ENCODE assay signal across 14 cellular contexts in the genomic region with DNA sequence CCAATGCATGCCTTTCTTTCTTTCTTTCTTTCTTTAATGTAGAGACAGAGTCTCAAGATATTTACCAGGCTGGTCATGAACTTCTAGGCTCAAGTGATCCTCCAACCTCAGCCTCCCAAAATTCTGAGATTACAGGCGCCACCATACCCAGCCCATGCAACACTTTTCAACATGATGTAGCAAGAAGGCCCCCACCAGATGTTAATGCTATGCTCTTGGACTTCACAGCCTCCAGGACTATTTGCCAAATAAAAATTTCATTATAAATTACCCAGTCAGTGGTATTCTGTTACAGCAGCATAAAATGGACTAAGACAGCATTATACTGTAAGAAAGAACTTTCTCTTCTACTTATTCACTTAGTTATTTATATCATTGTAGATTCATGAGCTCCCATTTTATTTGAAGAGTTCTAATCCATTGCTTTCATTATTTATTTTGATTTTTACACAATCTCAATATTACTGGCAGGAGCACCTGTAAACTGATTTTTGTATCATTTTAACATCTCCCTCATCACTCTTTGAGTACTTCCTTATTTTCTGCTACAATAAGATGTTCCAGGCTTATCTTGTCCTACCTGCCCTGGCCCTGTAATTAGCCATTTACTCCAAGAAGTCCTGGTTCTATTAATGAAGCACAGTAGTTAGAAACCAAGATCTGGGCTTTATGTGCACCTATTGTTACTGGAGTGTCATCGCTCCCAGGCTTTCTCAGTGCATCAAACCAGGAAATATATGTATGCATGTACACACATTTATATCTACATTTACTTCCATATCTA. TPM values are rescaled to one million over a fixed set of nuclear protein-coding genes. Genes with fewer than 3 reads are reported as not detected.
DNase-seq lines count a peak whose midpoint lies in the region; ATAC-seq, FAIRE-seq and TF ChIP-seq lines count a peak whose summit lies in the region.
"Had no signal": no experiment of that assay in that cellular context is flagged by ENCODE, and none has a peak within 500 bp of the region (broad histone marks: within the 10 kb centered on the region; RNA-seq: fewer than 3 reads in every experiment).

No MANE protein-coding gene starts in this region.

- TF ChIP-seq POLR2A in HepG2 (IDR thresholded peaks at IDR 0.05; ENCODE audit: insufficient read depth in 1 of 2, low read depth in 2 of 2, low read length in 2 of 2): no peak
- TF ChIP-seq POLR2A in right lobe of liver (IDR thresholded peaks at IDR 0.05): no peak
- TF ChIP-seq POLR2A in K562 (conservative IDR thresholded peaks at IDR 0.05): no peak

- H3K27ac Mint-ChIP-seq in IgD-negative memory B cell: peak overlapping the region in 2 of 3 donors; percentile 59 to 80
- H3K27ac Mint-ChIP-seq in stimulated activated effector memory CD8-positive, alpha-beta T cell treated with anti-CD3 and anti-CD28 coated beads, Interleukin-12 subunit alpha, Interleukin-12 subunit beta, amount 100 ng/mL, for 72 hours: no peak overlapping the region

- H3K4me3 Mint-ChIP-seq in IgD-negative memory B cell: peak overlapping the region in 3 of 4 donors; percentile 19 to 75 (median 67)
- H3K4me3 Mint-ChIP-seq in stimulated activated effector memory CD8-positive, alpha-beta T cell treated with anti-CD3 and anti-CD28 coated beads, Interleukin-12 subunit alpha, Interleukin-12 subunit beta, amount 100 ng/mL, for 72 hours: no peak overlapping the region

- no peak for TF ChIP-seq RAD21 in HepG2 (CRISPR knock-in tag; IDR thresholded peaks at IDR 0.05)
- no peak for TF ChIP-seq RAD21 in K562 (CRISPR knock-in tag; conservative IDR thresholded peaks at IDR 0.05 in 1 of 2, IDR thresholded peaks at IDR 0.05 in 1 of 2)

- no peaks in the 10 kb centered on the region for H3K36me3 Mint-ChIP-seq in IgD-negative memory B cell
- H3K36me3 Mint-ChIP-seq in stimulated activated effector memory CD8-positive, alpha-beta T cell treated with anti-CD3 and anti-CD28 coated beads, Interleukin-12 subunit alpha, Interleukin-12 subunit beta, amount 100 ng/mL, for 72 hours: peaks cover 19% of the 10 kb centered on the region

- H3K36me3 ChIP-seq in HepG2 (replicated peaks in 1 of 2; ENCODE audit: control insufficient read depth in 1 of 2, insufficient read depth in 2 of 2, low read length in 2 of 2) (no peaks in the 10 kb centered on the region), right lobe of liver (no peaks in the 10 kb centered on the region), K562 (ENCODE audit: control insufficient read depth, insufficient read depth, low read length) (no peaks in the 10 kb centered on the region)

- no peaks in the 10 kb centered on the region for H3K9me1 ChIP-seq in K562 (ENCODE audit: control insufficient read depth, insufficient read depth, low read length)

- intact Hi-C loops in HepG2 (cut with micrococcal nuclease; ENCODE audit: unreplicated experiment): no loop called here
- intact Hi-C loops in right lobe of liver (cut with DNase I): no loop called here
- intact Hi-C loops in K562 (cut with micrococcal nuclease): no loop called here

- no peak overlapping the region for H3K9ac ChIP-seq in HepG2 (ENCODE audit: insufficient read depth, low read depth, low read length)
- no peak overlapping the region for H3K9ac ChIP-seq in K562 (ENCODE audit: insufficient read depth in 1 of 2, low read depth in 2 of 2, low read length in 2 of 2)

- H3K9me3 Mint-ChIP-seq in IgD-negative memory B cell: peaks cover 0 to 3% (median 0%) of the 10 kb centered on the region in 3 donors
- no peaks in the 10 kb centered on the region for H3K9me3 Mint-ChIP-seq in stimulated activated effector memory CD8-positive, alpha-beta T cell treated with anti-CD3 and anti-CD28 coated beads, Interleukin-12 subunit alpha, Interleukin-12 subunit beta, amount 100 ng/mL, for 72 hours

- in situ Hi-C loops in HepG2 (cut with HindIII; ENCODE audit: extremely low pct_ligation_motif_present, low pct_unique_long_range_greater_than_20kb) (no loop called here), K562 (cut with MboI) (no loop called here)

- TF ChIP-seq CTCF in HepG2 (CRISPR knock-in tag; IDR thresholded peaks at IDR 0.05) (no peak), right lobe of liver (IDR thresholded peaks at IDR 0.05) (no peak), K562 (IDR thresholded peaks at IDR 0.05 in 2 of 3, conservative IDR thresholded peaks at IDR 0.05 in 1 of 3; ENCODE audit: insufficient read depth in 2 of 3, low read depth in 1 of 3, low read length in 3 of 3) (no peak)

- TF ChIP-seq EP300 in HepG2 (IDR thresholded peaks at IDR 0.05; ENCODE audit: low read depth in 2 of 2, low read length in 2 of 2) (no peak), HepG2 (CRISPR knock-in tag; IDR thresholded peaks at IDR 0.05; ENCODE audit: borderline replicate concordance) (no peak), K562 (IDR thresholded peaks at IDR 0.05; ENCODE audit: low read length) (no peak)

- H3K9me3 ChIP-seq in HepG2 (ENCODE audit: low read length) (no peaks in the 10 kb centered on the region), right lobe of liver (no peaks in the 10 kb centered on the region), K562 (replicated peaks; ENCODE audit: control insufficient read depth, insufficient read depth, low read depth, low read length) (peaks cover 8% of the 10 kb centered on the region)

- no peak overlapping the region for H3K4me3 ChIP-seq in HepG2 (replicated peaks in 1 of 3; ENCODE audit: insufficient read depth in 1 of 3, low read depth in 2 of 3, low read length in 3 of 3)
- H3K4me3 ChIP-seq in right lobe of liver: no peak overlapping the region
- no peak overlapping the region for H3K4me3 ChIP-seq in K562

- H4K20me1 ChIP-seq in HepG2 (ENCODE audit: insufficient read depth, low read length) (no peaks in the 10 kb centered on the region), K562 (replicated peaks; ENCODE audit: control insufficient read depth, insufficient read depth, low read length) (no peaks in the 10 kb centered on the region)

- H3K4me1 ChIP-seq in HepG2 (ENCODE audit: insufficient read depth, low read length) (peaks cover 15% of the 10 kb centered on the region), right lobe of liver (peaks cover 0 to 1% (median 0%) of the 10 kb centered on the region in 4 donors), K562 (replicated peaks in 1 of 2; ENCODE audit: control insufficient read depth in 2 of 2, insufficient read depth in 2 of 2, low read length in 2 of 2) (peaks cover 23 to 54% of the 10 kb centered on the region in 2 experiments)

- 29% methylated on average over 2 of the region's 2 CpGs for WGBS in HepG2 (ENCODE audit: low lambda C conversion rate)
- 82% methylated on average over 2 of the region's 2 CpGs for WGBS in right lobe of liver (ENCODE audit: insufficient coverage, low coverage, low lambda C conversion rate, missing lambda C conversion rate)
- WGBS in K562 (ENCODE audit: insufficient coverage, low coverage, missing lambda C conversion rate): 100% methylated on average over 2 of the region's 2 CpGs

- CTCF ChIA-PET in HepG2 (lab: Yijun Ruan, JAX; ENCODE audit: low intra/inter-chr PET ratio, low total read pairs) (no interaction called here), K562 (lab: Yijun Ruan, JAX; ENCODE audit: low intra/inter-chr PET ratio) (no interaction called here)

- H2AFZ ChIP-seq in HepG2 (ENCODE audit: low read length) (no peak overlapping the region), K562 (ENCODE audit: low read depth, low read length) (no peak overlapping the region)

- POLR2A ChIA-PET in HepG2 (lab: Yijun Ruan, JAX) (no interaction called here), K562 (lab: Yijun Ruan, JAX) (interaction anchor here (0.8 kb wide), 1 partner anchor 1566 kb away, joined by 3 read pairs; no protein-coding TSS in a partner anchor)

- DNase-seq in HepG2 (ENCODE audit: low spot score) (no peak), right lobe of liver (no peak), K562 (ENCODE audit: extremely low read depth in 1 of 4, low spot score in 3 of 4) (no peak), iPS-NIHi7 (ENCODE audit: extremely low spot score) (no peak), RCC 7860 (ENCODE audit: low spot score) (no peak)
- DNase-seq in stimulated activated effector memory CD8-positive, alpha-beta T cell treated with anti-CD3 and anti-CD28 coated beads, Interleukin-12 subunit alpha, Interleukin-12 subunit beta, amount 100 ng/mL, for 72 hours (ENCODE audit: low spot score in 2 of 2): no peak
- DNase-seq: ACHN, DMS153, H7, Kasumi-1, NCI-H1930, NCI-H2171 treated with DMSO at 0.1 percent for 48 hours, NCI-H510A had no signal

- BruUV-seq in HepG2 (replicated peaks; lab: Mats Ljungman, UMichigan): no TSS peak
- BruUV-seq in K562 (replicated peaks; lab: Mats Ljungman, UMichigan): no TSS peak

- ATAC-seq in HepG2 (no peak), right lobe of liver (no peak), K562 (no peak)
- ATAC-seq in stimulated activated effector memory CD8-positive, alpha-beta T cell treated with anti-CD3 and anti-CD28 coated beads, Interleukin-12 subunit alpha, Interleukin-12 subunit beta, amount 100 ng/mL, for 72 hours: no peak

- H3K27me3 ChIP-seq in HepG2 (ENCODE audit: control insufficient read depth in 1 of 2, insufficient read depth in 2 of 2, low read length in 2 of 2) (peaks cover 0 to 17% of the 10 kb centered on the region in 2 experiments; a peak in 4 of 5 replicates), right lobe of liver (no peaks in the 10 kb centered on the region), K562 (ENCODE audit: control insufficient read depth in 2 of 2, insufficient read depth in 2 of 2, low read length in 2 of 2) (no peaks in the 10 kb centered on the region)

- H3K79me2 ChIP-seq in HepG2 (ENCODE audit: insufficient read depth, low read length) (no peaks in the 10 kb centered on the region), K562 (ENCODE audit: control insufficient read depth, insufficient read depth, low read length) (peaks cover 19% of the 10 kb centered on the region)

- H3K27me3 Mint-ChIP-seq in IgD-negative memory B cell: no peaks in the 10 kb centered on the region

- peaks cover 54 to 62% (median 62%) of the 10 kb centered on the region in 3 donors for H3K4me1 Mint-ChIP-seq in IgD-negative memory B cell
- peaks cover 28% of the 10 kb centered on the region for H3K4me1 Mint-ChIP-seq in stimulated activated effector memory CD8-positive, alpha-beta T cell treated with anti-CD3 and anti-CD28 coated beads, Interleukin-12 subunit alpha, Interleukin-12 subunit beta, amount 100 ng/mL, for 72 hours

- no peak for FAIRE-seq in HepG2 (lab: Jason Lieb, UNC)
- FAIRE-seq in K562 (lab: Jason Lieb, UNC): no peak
- no peak for FAIRE-seq in RCC 7860 (lab: Jason Lieb, UNC)

- H3K27ac ChIP-seq in HepG2 (ENCODE audit: extremely low read length, insufficient read depth, low read length) (no peak overlapping the region), right lobe of liver (no peak overlapping the region), K562 (ENCODE audit: extremely low read depth, low read depth, low read length) (no peak overlapping the region)

- H3K4me2 ChIP-seq in HepG2 (ENCODE audit: low read depth, low read length) (no peak overlapping the region), K562 (ENCODE audit: insufficient read depth, low read length) (no peak overlapping the region)

RNA-seq across cellular contexts. Expression of gene RCSD1, which starts 4.8 kb away (rescaled TPM):
- total RNA-seq in HepG2 (2016; rRNA removed; fragmentation: Illumina TruSeq; extraction: Trizol): not detected in 2 replicates
- not detected in 2 replicates for total RNA-seq in HepG2 (2016; cell fraction: cytosol; rRNA removed; fragmentation: Illumina TruSeq; extraction: Trizol; ENCODE audit: low read depth)
- total RNA-seq in HepG2 (2016; cell fraction: insoluble cytoplasmic fraction; rRNA removed; fragmentation: Illumina TruSeq; extraction: Trizol): not detected in 2 replicates
- total RNA-seq in HepG2 (2016; cell fraction: membrane; rRNA removed; fragmentation: Illumina TruSeq; extraction: Trizol): not detected in 2 replicates
- total RNA-seq in HepG2 (2016; cell fraction: nucleus; rRNA removed; fragmentation: Illumina TruSeq; extraction: Trizol): not detected in 2 replicates
- not detected in 2 replicates for polyA plus RNA-seq in HepG2 (2011; rRNA removed)
- polyA plus RNA-seq in HepG2 (2011; cell fraction: cytosol; rRNA removed): not detected in 2 replicates
- polyA plus RNA-seq in HepG2 (2011; cell fraction: nucleus; rRNA removed): not detected in 2 replicates
- polyA plus RNA-seq in HepG2 (2012): not detected in 2 replicates
- polyA plus RNA-seq in HepG2 (2016; cell fraction: cytosol; fragmentation: Illumina TruSeq; extraction: Trizol; ENCODE audit: low read depth): not detected in 2 replicates
- not detected in 2 replicates for polyA plus RNA-seq in HepG2 (2016; cell fraction: insoluble cytoplasmic fraction; fragmentation: Illumina TruSeq; extraction: Trizol; ENCODE audit: low read depth)
- not detected in 2 replicates for polyA plus RNA-seq in HepG2 (2016; cell fraction: membrane; fragmentation: Illumina TruSeq; extraction: Trizol; ENCODE audit: low read depth)
- not detected in 2 replicates for polyA plus RNA-seq in HepG2 (2016; cell fraction: nucleus; fragmentation: Illumina TruSeq; extraction: Trizol; ENCODE audit: insufficient read depth, low read depth)
- polyA minus RNA-seq in HepG2 (2011; rRNA and poly(A)+ RNA removed; ENCODE audit: low replicate concordance): 0.26 and 0.32 TPM in 2 replicates
- polyA minus RNA-seq in HepG2 (2011; cell fraction: cytosol; rRNA and poly(A)+ RNA removed): not detected in 2 replicates
- not detected in 2 replicates for polyA minus RNA-seq in HepG2 (2011; cell fraction: nucleus; rRNA and poly(A)+ RNA removed)
- 1 to 10 TPM; 2.4 to 8.4 (median 5.0) TPM for total RNA-seq in right lobe of liver
- polyA plus RNA-seq in IgD-negative memory B cell: 249 TPM
- total RNA-seq in K562 (2011; cell fraction: chromatin; rRNA removed; ENCODE audit: low replicate concordance): 51.0 and 78.1 TPM in 2 replicates
- total RNA-seq in K562 (2011; cell fraction: nucleolus; rRNA removed): 34.9 and 38.6 TPM in 2 replicates
- 48.1 and 85.4 TPM in 2 replicates for total RNA-seq in K562 (2011; cell fraction: nucleoplasm; rRNA removed)
- 45.3 and 48.0 TPM in 2 replicates for total RNA-seq in K562 (2014; rRNA removed)
- total RNA-seq in K562 (2014; rRNA removed; fragmentation: Illumina TruSeq; extraction: Trizol): 41.6 and 42.3 TPM in 2 replicates
- total RNA-seq in K562 (2015; rRNA removed; fragmentation: Illumina TruSeq; extraction: Trizol): 37.3 and 39.4 TPM in 2 replicates
- 41.5 and 50.9 TPM in 2 replicates for total RNA-seq in K562 (2021)
- polyA plus RNA-seq in K562 (2011; rRNA removed): 64.5 and 69.8 TPM in 2 replicates
- 45.8 and 49.9 TPM in 2 replicates for polyA plus RNA-seq in K562 (2011; cell fraction: cytosol; rRNA removed)
- 27.5 and 28.0 TPM in 2 replicates for polyA plus RNA-seq in K562 (2011; cell fraction: nucleus; rRNA removed)
- polyA plus RNA-seq in K562 (2012): 41.5 and 91.2 TPM in 2 replicates
- polyA plus RNA-seq in K562 (2014; fragmentation: Illumina TruSeq; extraction: Trizol): 48.3 and 50.5 TPM in 2 replicates
- 1 to 10 TPM; 7.8 to 9.1 TPM for polyA plus RNA-seq in K562 (2014; fragmentation: Nextera tagmentation; extraction: Ambion mirVana)
- polyA plus RNA-seq in K562 (2014; rRNA removed): 53.2 and 54.5 TPM in 2 replicates
- 59.8 and 70.7 TPM in 2 replicates for polyA minus RNA-seq in K562 (2011; rRNA and poly(A)+ RNA removed)
- 34.8 and 46.1 TPM in 2 replicates for polyA minus RNA-seq in K562 (2011; cell fraction: cytosol; rRNA and poly(A)+ RNA removed)
- 19.0 and 26.1 TPM in 2 replicates for polyA minus RNA-seq in K562 (2011; cell fraction: nucleus; rRNA and poly(A)+ RNA removed)

Comparison
In these comparisons a context has a peak if more than half of its experiments do, and no peak if none do; other contexts are left out.
1. Of the 241 proteins assayed by ChIP-seq in both HepG2 and K562: peak only in HepG2: none; only in K562: CBX5, SOX6, TRIM24 and ZFP1; in both: none; in neither: 236; mixed calls (peak in some experiments, not most) for 1.